In the genomic region with DNA sequence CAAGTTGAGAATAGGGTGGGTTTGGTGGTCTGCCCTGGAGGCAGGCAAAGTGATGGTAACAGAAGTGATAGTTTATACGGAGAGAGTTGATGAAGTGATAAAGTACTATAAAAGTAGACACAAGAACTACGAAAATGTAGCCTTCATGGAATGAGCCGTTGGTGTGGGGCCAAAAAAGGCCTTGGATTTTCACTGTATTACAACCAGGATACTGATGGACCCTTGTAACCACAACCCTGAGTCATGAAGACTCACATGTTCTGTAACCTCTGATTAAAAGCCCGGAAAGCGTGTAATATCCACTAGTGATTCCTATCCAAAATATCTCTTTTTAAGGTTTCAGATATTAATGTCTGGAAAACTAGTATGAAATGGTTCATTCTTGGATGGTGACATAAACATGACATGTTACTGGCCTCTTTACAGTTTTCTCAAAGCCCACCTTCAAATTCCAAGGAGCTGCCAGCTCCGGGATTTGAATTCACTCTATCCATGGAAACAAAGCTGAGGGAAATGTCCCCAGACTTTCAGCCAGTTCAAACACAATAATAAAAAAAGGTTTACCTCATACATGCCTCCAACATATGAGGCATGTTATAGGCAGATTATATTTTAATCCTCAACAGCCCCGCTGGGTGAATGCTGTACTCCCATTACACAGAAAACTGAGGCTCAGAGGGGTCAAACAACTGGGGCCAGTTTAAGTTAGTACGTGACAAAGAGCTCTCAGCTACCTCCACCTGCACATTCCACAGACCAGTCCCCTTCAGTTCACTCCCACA, we compare ENCODE assay signal across 11 cellular contexts. TPM values are rescaled to one million over a fixed set of nuclear protein-coding genes. Genes with fewer than 3 reads are reported as not detected.
A peak's percentile ranks its signal among the peaks of the same experiment; 100 is the strongest.
DNase-seq lines count a peak whose midpoint lies in the region; ATAC-seq and TF ChIP-seq lines count a peak whose summit lies in the region.
"Had no signal": no experiment of that assay in that cellular context is flagged by ENCODE, and none has a peak within 500 bp of the region (broad histone marks: within the 10 kb centered on the region; RNA-seq: fewer than 3 reads in every experiment).

No MANE protein-coding gene starts in this region.

- H3K9me2 ChIP-seq in DOHH2 (replicated peaks; ENCODE audit: control insufficient read depth, low read length): no peaks in the 10 kb centered on the region
- no peaks in the 10 kb centered on the region for H3K9me2 ChIP-seq in OCI-LY1 (ENCODE audit: low read depth, low read length)

- H3K9me3 ChIP-seq in DOHH2 (ENCODE audit: control insufficient read depth, insufficient read depth, low read length) (no peaks in the 10 kb centered on the region), OCI-LY1 (ENCODE audit: low read length) (no peaks in the 10 kb centered on the region)
- H3K9me3 ChIP-seq: upper lobe of left lung had no signal

- H3K9ac ChIP-seq in OCI-LY1 (ENCODE audit: low read length): peak overlapping the region; percentile 79; the same call in 1 of the 2 replicates

- H3K36me3 Mint-ChIP-seq in osteocyte (ENCODE audit: unreplicated experiment): no peaks in the 10 kb centered on the region

- H3F3A ChIP-seq in DOHH2 (ENCODE audit: control insufficient read depth, insufficient read depth) (no peaks in the 10 kb centered on the region), OCI-LY1 (ENCODE audit: insufficient read depth, low read length) (no peaks in the 10 kb centered on the region)

- TF ChIP-seq CTCF in DOHH2 (IDR thresholded peaks at IDR 0.05; ENCODE audit: low read depth, low read length, poor library complexity, severe bottlenecking): no peak
- TF ChIP-seq CTCF in OCI-LY1 (IDR thresholded peaks at IDR 0.05; ENCODE audit: low read length): no peak
- TF ChIP-seq CTCF in osteocyte (IDR thresholded peaks at IDR 0.05): no peak

- no peaks in the 10 kb centered on the region for H4K20me1 ChIP-seq in DOHH2 (ENCODE audit: control insufficient read depth, insufficient read depth, low read depth, low read length)
- H4K20me1 ChIP-seq in OCI-LY1 (ENCODE audit: insufficient read depth, low read length): no peaks in the 10 kb centered on the region

- H3K27me3 Mint-ChIP-seq in osteocyte (ENCODE audit: unreplicated experiment): no peaks in the 10 kb centered on the region

- H3K36me3 ChIP-seq in DOHH2 (ENCODE audit: control insufficient read depth, low read length): no peaks in the 10 kb centered on the region
- H3K36me3 ChIP-seq in OCI-LY1 (ENCODE audit: insufficient read depth, low read length): no peaks in the 10 kb centered on the region
- H3K36me3 ChIP-seq: upper lobe of left lung had no signal

- H3K4me1 ChIP-seq in DOHH2 (ENCODE audit: control insufficient read depth, low read length): peaks cover 43% of the 10 kb centered on the region
- peaks cover 52% of the 10 kb centered on the region for H3K4me1 ChIP-seq in OCI-LY1 (ENCODE audit: insufficient read depth, low read length, severe bottlenecking)

- H3K27ac ChIP-seq in DOHH2 (ENCODE audit: low read depth, low read length) (no peak overlapping the region), OCI-LY1 (ENCODE audit: low read depth, low read length, poor library complexity, severe bottlenecking) (no peak overlapping the region)

- ATAC-seq in GM18873 (IDR thresholded peaks at IDR 0.05; ENCODE audit: low FRiP score, unreplicated experiment): no peak
- no peak for ATAC-seq in GM18861 (IDR thresholded peaks at IDR 0.05; ENCODE audit: unreplicated experiment)

- no peaks in the 10 kb centered on the region for H3K9me3 Mint-ChIP-seq in osteocyte (ENCODE audit: unreplicated experiment)

- H3K27me3 ChIP-seq in DOHH2 (ENCODE audit: control insufficient read depth, low read length) (peaks cover 29% of the 10 kb centered on the region), OCI-LY1 (ENCODE audit: insufficient read depth, low read length) (no peaks in the 10 kb centered on the region; the same call in 1 of the 2 replicates)

- H3K4me2 ChIP-seq in DOHH2 (ENCODE audit: low read length) (peak overlapping the region; percentile 88), OCI-LY1 (ENCODE audit: low read length) (peak overlapping the region; percentile 94; the same call in 1 of the 2 replicates)

- DNase-seq in dermis blood vessel endothelial cell (peak; percentile 70), osteocyte (ENCODE audit: extremely low spot score, unreplicated experiment) (no peak), COLO668 (lab: John Stamatoyannopoulos, UW; ENCODE audit: unreplicated experiment) (no peak), NCI-H2029 (lab: John Stamatoyannopoulos, UW) (no peak)
- DNase-seq: KG1, posterior cingulate gyrus, upper lobe of left lung had no signal

- H3K79me2 ChIP-seq in DOHH2 (ENCODE audit: control insufficient read depth, low read length): no peaks in the 10 kb centered on the region
- H3K79me2 ChIP-seq in OCI-LY1 (ENCODE audit: insufficient read depth, low read length): no peaks in the 10 kb centered on the region

- H2AFZ ChIP-seq in OCI-LY1 (ENCODE audit: low read length): no peak overlapping the region

- peak overlapping the region; percentile 24 for H3K4me3 Mint-ChIP-seq in osteocyte (ENCODE audit: unreplicated experiment)

- H3K4me3 ChIP-seq in DOHH2 (ENCODE audit: low read length) (peak overlapping the region; percentile 72), OCI-LY1 (ENCODE audit: low read depth, low read length, poor library complexity, severe bottlenecking) (peak overlapping the region; percentile 61)

- H3K27ac Mint-ChIP-seq in osteocyte (ENCODE audit: unreplicated experiment): peak overlapping the region; percentile 13

- peaks cover 56% of the 10 kb centered on the region for H3K4me1 Mint-ChIP-seq in osteocyte (ENCODE audit: unreplicated experiment)

RNA-seq across cellular contexts. Expression of gene MRPL14, which starts 55.4 kb away (rescaled TPM):
- total RNA-seq in dermis blood vessel endothelial cell (48.1 and 75.4 TPM in 2 replicates), osteocyte (36.5 and 38.9 TPM in 2 replicates)

RNA-seq across cellular contexts. Expression of gene TMEM63B, which starts 55.5 kb away (rescaled TPM):
- total RNA-seq in dermis blood vessel endothelial cell (33.0 and 36.3 TPM in 2 replicates), osteocyte (36.1 and 36.2 TPM in 2 replicates)
